In the genomic region with DNA sequence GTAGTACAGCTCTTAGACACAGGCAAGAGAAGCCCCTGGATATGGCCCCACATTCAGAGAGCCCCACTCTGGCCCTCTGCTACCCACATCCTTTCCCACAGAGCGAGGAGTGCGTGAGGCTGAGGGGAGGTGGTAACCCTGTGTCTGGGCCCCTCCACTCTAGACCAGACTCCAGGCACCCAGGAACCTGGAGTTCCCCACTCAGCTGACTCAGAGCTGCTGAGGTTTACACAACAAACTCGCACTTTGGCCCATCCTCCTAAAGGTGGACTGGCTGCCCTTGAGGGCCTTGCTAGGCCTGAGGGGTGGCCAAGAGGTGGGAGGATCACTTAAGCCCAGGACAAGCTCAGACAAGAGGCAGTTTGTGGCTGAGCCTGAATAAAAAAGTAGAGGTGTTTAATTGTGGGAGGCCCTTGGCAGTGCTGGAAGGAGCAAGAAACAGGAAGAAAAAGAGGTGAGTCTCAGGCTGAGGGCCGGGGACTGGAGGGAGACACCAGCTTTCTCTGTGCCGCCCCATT, we compare ENCODE assay signal across 8 cellular contexts. TPM values are rescaled to one million over a fixed set of nuclear protein-coding genes. Genes with fewer than 3 reads are reported as not detected.
DNase-seq lines count a peak whose midpoint lies in the region; ATAC-seq and TF ChIP-seq lines count a peak whose summit lies in the region.

No MANE protein-coding gene starts in this region.

- peak; percentile 76 for ATAC-seq in GM21367 (IDR thresholded peaks at IDR 0.05; ENCODE audit: unreplicated experiment)

- TF ChIP-seq CTCF in foreskin fibroblast (IDR thresholded peaks at IDR 0.05; ENCODE audit: low read depth, low read length): no peak

- H3K4me3 ChIP-seq in foreskin fibroblast (ENCODE audit: low read depth in 1 of 2, low read length in 2 of 2): no peak overlapping the region

- DNase-seq in Daoy (ENCODE audit: low read depth): peak; percentile 20
- DNase-seq in HPDE6-E6E7 (ENCODE audit: extremely low spot score): peak; percentile 91
- peak; percentile 33 for DNase-seq in astrocyte of the hippocampus (ENCODE audit: low read depth, low spot score)
- DNase-seq in stimulated activated CD4-positive, alpha-beta T cell treated with anti-CD3 and anti-CD28 coated beads, Interleukin-2, amount 100 ng/mL, for 48 hours: peak; percentile 19 to 20
- DNase-seq in dedifferentiated amniotic fluid mesenchymal stem cell (ENCODE audit: extremely low spot score): no peak
- no peak for DNase-seq in foreskin fibroblast
- DNase-seq in SHP77 (lab: John Stamatoyannopoulos, UW): no peak

RNA-seq across cellular contexts. Expression of a gene that starts 10.7 kb away (rescaled TPM):
- 5.2 and 7.1 TPM in 2 replicates for total RNA-seq in Daoy (2014; rRNA removed; shearing (Covaris generic))

RNA-seq across cellular contexts. Expression of a gene that starts 21.8 kb away (rescaled TPM):
- 17.7 and 19.1 TPM in 2 replicates for total RNA-seq in Daoy (2014; rRNA removed; shearing (Covaris generic))

RNA-seq across cellular contexts. Expression of a gene that starts 44.0 kb away (rescaled TPM):
- 20.3 and 22.3 TPM in 2 replicates for total RNA-seq in Daoy (2014; rRNA removed; shearing (Covaris generic))

Comparison
In these comparisons a context has a peak if more than half of its experiments do, and no peak if none do; other contexts are left out.
1. DNase-seq: peak in Daoy (single experiment), HPDE6-E6E7 (single experiment), astrocyte of the hippocampus (single experiment) and stimulated activated CD4-positive, alpha-beta T cell treated with anti-CD3 and anti-CD28 coated beads, Interleukin-2, amount 100 ng/mL, for 48 hours (2 of 2); none in dedifferentiated amniotic fluid mesenchymal stem cell (single experiment), foreskin fibroblast (0 of 2) and SHP77 (0 of 2).